ENCODE assay signal across 9 cellular contexts in genomic region chr1:212791261-212791675, GRCh38. TPM values are rescaled to one million over a fixed set of nuclear protein-coding genes. Genes with fewer than 3 reads are reported as not detected.
A peak's percentile ranks its signal among the peaks of the same experiment; 100 is the strongest.
DNase-seq lines count a peak whose midpoint lies in the region; ATAC-seq and TF ChIP-seq lines count a peak whose summit lies in the region.
"Had no signal": no experiment of that assay in that cellular context is flagged by ENCODE, and none has a peak within 500 bp of the region (broad histone marks: within the 10 kb centered on the region; RNA-seq: fewer than 3 reads in every experiment).

No MANE protein-coding gene starts in this region.

- peak; percentile 56 for DNase-seq in NCI-H2227 treated with DMSO at 0.1 percent for 48 hours (lab: John Stamatoyannopoulos, UW)
- no peak for DNase-seq in NCI-H2227 (lab: John Stamatoyannopoulos, UW; ENCODE audit: unreplicated experiment)
- DNase-seq in IMR-90, result peak; percentile 65
- peak; percentile 69 for DNase-seq in SW480 (ENCODE audit: low spot score)
- DNase-seq in fibroblast of mammary gland (ENCODE audit: low read depth), result peak; percentile 81
- DNase-seq in omental fat pad (ENCODE audit: low spot score), result no peak
- no peak for DNase-seq in islet precursor cell

- no TSS peak for BruUV-seq in IMR-90 (replicated peaks; lab: Mats Ljungman, UMichigan)

- 0% methylated on average over 16 of the region's 22 CpGs; no CpG with 5 or more reads in 1 of the 2 experiments for WGBS in IMR-90 (ENCODE audit: extremely low coverage in 2 of 2, insufficient read length in 1 of 2), 2 experiments

- peak overlapping the region; percentile 83 for H3K14ac ChIP-seq in IMR-90 (replicated peaks; ENCODE audit: low read depth, low read length)

- H3K9me3 ChIP-seq in IMR-90 (ENCODE audit: control insufficient read depth, insufficient read depth, low read length), result no peaks in the 10 kb centered on the region

- no peak overlapping the region for H2AK5ac ChIP-seq in IMR-90 (ENCODE audit: low read depth, low read length)

- TF ChIP-seq RAD21 in IMR-90 (IDR thresholded peaks at IDR 0.05; ENCODE audit: low read length), result no peak

- peak overlapping the region; percentile 71 for H4K91ac ChIP-seq in IMR-90 (ENCODE audit: insufficient read depth, low read depth, low read length)

- H2BK15ac ChIP-seq in IMR-90 (ENCODE audit: low read depth, low read length), result no peak overlapping the region

- H3K4me1 ChIP-seq in IMR-90 (ENCODE audit: control insufficient read depth, insufficient read depth, low read length), result 0 out of 2 replicates have a peak, but pooled peaks cover 4% of the 10 kb centered on the region

- peak overlapping the region; percentile 91 to 96 for H4K8ac ChIP-seq in IMR-90 (ENCODE audit: low read depth in 2 of 2, low read length in 2 of 2)

- peak overlapping the region; percentile 86 for H3K9ac ChIP-seq in IMR-90 (ENCODE audit: low read depth, low read length)

- peak overlapping the region; percentile 84 for H3K27ac ChIP-seq in IMR-90 (ENCODE audit: insufficient read depth, low read length)

- H3K18ac ChIP-seq in IMR-90 (ENCODE audit: low read depth, low read length), result no peak overlapping the region

- H3K9me1 ChIP-seq in IMR-90 (ENCODE audit: insufficient read depth, low read length), result no peaks in the 10 kb centered on the region

- peak overlapping the region; percentile 39; the same call in 1 of the 2 replicates for H2BK120ac ChIP-seq in IMR-90 (ENCODE audit: low read depth, low read length)

- dilution Hi-C loops in IMR-90 (cut with HindIII; ENCODE audit: low sequenced_read_pairs, unreplicated experiment), result no loop called here

- peak overlapping the region; percentile 72 for H4K5ac ChIP-seq in IMR-90 (ENCODE audit: low read depth, low read length)

- peak overlapping the region; percentile 88 for H3K4ac ChIP-seq in IMR-90 (ENCODE audit: low read depth, low read length)

- H2AFZ ChIP-seq in IMR-90 (replicated peaks; ENCODE audit: low read length, poor library complexity), result peak overlapping the region; percentile 95

- intact Hi-C loops in IMR-90 (cut with micrococcal nuclease), result loop anchor here (2.0 kb wide), 1 partner anchor 204 kb away; no protein-coding TSS in a partner anchor

- peak overlapping the region; percentile 87; the same call in 1 of the 2 replicates for H3K23ac ChIP-seq in IMR-90 (ENCODE audit: low read depth, low read length)

- H2AK9ac ChIP-seq in IMR-90 (replicated peaks; ENCODE audit: low read depth, low read length, poor library complexity), result peak overlapping the region; percentile 48

- peaks cover 2% of the 10 kb centered on the region; the same call in 1 of the 2 replicates for H3K36me3 ChIP-seq in IMR-90 (ENCODE audit: control insufficient read depth, insufficient read depth, low read length)

- no peaks in the 10 kb centered on the region for H3K27me3 ChIP-seq in IMR-90 (ENCODE audit: control insufficient read depth, insufficient read depth, low read length)

- H3K56ac ChIP-seq in IMR-90 (ENCODE audit: extremely low read depth, insufficient read depth, low read length), result peak overlapping the region; percentile 71

- CTCF ChIA-PET in IMR-90 (lab: Yijun Ruan, JAX), result interaction anchor here (0.8 to 0.9 kb wide), 2 partner anchors 24 to 38 kb away, joined by 3 read pairs; no protein-coding TSS in a partner anchor

- ATAC-seq in GM21619 (IDR thresholded peaks at IDR 0.05; ENCODE audit: unreplicated experiment), result peak; percentile 23
- ATAC-seq in IMR-90 (ENCODE audit: low read depth), result peak; percentile 79
- peak; percentile 86 for ATAC-seq in omental fat pad (ENCODE audit: low FRiP score)

- in situ Hi-C loops in IMR-90 (cut with MboI; ENCODE audit: low sequenced_read_pairs), result no loop called here

- peak overlapping the region; percentile 100 for H3K4me2 ChIP-seq in IMR-90 (ENCODE audit: low read depth, low read length)

- TF ChIP-seq CTCF in IMR-90 (conservative IDR thresholded peaks at IDR 0.05; ENCODE audit: low read depth, low read length), result no peak
- no peak for TF ChIP-seq CTCF in fibroblast of mammary gland (conservative IDR thresholded peaks at IDR 0.05; ENCODE audit: control insufficient read depth, insufficient read depth, low read depth, low read length)
- no peak for TF ChIP-seq CTCF in omental fat pad (IDR thresholded peaks at IDR 0.05)

- H3K4me3 ChIP-seq in IMR-90 (ENCODE audit: insufficient read depth, low read depth, low read length) (peak overlapping the region; percentile 87), fibroblast of mammary gland (ENCODE audit: control insufficient read depth, low read depth, low read length) (peak overlapping the region; percentile 98)

- H4K20me1 ChIP-seq in IMR-90 (ENCODE audit: insufficient read depth, low read length), result no peaks in the 10 kb centered on the region

- no peak for TF ChIP-seq POLR2A in IMR-90 (IDR thresholded peaks at IDR 0.05; ENCODE audit: low read depth, low read length)

- POLR2A ChIA-PET in IMR-90 (lab: Charles Lee; ENCODE audit: unreplicated experiment), result interaction anchor here (0.6 kb wide), 1 partner anchor 81 kb away, joined by 3 read pairs; no protein-coding TSS in a partner anchor

- peaks cover 12 to 20% of the 10 kb centered on the region in 2 experiments for H3K79me1 ChIP-seq in IMR-90 (ENCODE audit: low read depth in 1 of 2, low read length in 2 of 2)

- H2BK5ac ChIP-seq in IMR-90 (ENCODE audit: low read depth, low read length, poor library complexity, severe bottlenecking), result peak overlapping the region; percentile 67

- H2BK20ac ChIP-seq in IMR-90 (ENCODE audit: low read depth, low read length), result no peak overlapping the region

TF ChIP-seq in IMR-90, 13 proteins besides CTCF, POLR2A, EP300 and RAD21:
- no peak for TF ChIP-seq CHD1 (IDR thresholded peaks at IDR 0.05; ENCODE audit: low read depth, low read length)
- no peak for TF ChIP-seq SMC3 (IDR thresholded peaks at IDR 0.05; ENCODE audit: low read depth, low read length)
- no peak for TF ChIP-seq ELK1 (IDR thresholded peaks at IDR 0.05; ENCODE audit: borderline replicate concordance, low read depth, low read length)
- TF ChIP-seq, protein P1, sequence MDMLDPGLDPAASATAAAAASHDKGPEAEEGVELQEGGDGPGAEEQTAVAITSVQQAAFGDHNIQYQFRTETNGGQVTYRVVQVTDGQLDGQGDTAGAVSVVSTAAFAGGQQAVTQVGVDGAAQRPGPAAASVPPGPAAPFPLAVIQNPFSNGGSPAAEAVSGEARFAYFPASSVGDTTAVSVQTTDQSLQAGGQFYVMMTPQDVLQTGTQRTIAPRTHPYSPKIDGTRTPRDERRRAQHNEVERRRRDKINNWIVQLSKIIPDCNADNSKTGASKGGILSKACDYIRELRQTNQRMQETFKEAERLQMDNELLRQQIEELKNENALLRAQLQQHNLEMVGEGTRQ (IDR thresholded peaks at IDR 0.05; ENCODE audit: low read depth, low read length), result no peak
- no peak for TF ChIP-seq MAZ (IDR thresholded peaks at IDR 0.05; ENCODE audit: borderline replicate concordance, low read depth, low read length)
- TF ChIP-seq CEBPB (IDR thresholded peaks at IDR 0.05; ENCODE audit: low read depth, low read length), result peak; percentile 75
- no peak for TF ChIP-seq RFX5 (IDR thresholded peaks at IDR 0.05; ENCODE audit: low read depth, low read length)

RNA-seq across cellular contexts. Expression of gene NSL1, which starts 0.3 kb away (rescaled TPM):
- total RNA-seq in IMR-90 (2012; rRNA removed) (32.8 and 42.5 TPM in 2 replicates), omental fat pad (10 to 100 TPM; 17.8 to 32.2 (median 27.3) TPM)
- polyA plus RNA-seq in IMR-90 (2012; rRNA removed), result 19.1 and 26.7 TPM in 2 replicates
- 18.2 and 26.4 TPM in 2 replicates for polyA plus RNA-seq in IMR-90 (2012; cell fraction: cytosol; rRNA removed)
- polyA plus RNA-seq in IMR-90 (2012; cell fraction: nucleus; rRNA removed; ENCODE audit: low replicate concordance), result 8.8 and 9.3 TPM in 2 replicates

RNA-seq across cellular contexts. Expression of gene TATDN3, which starts 0.4 kb away (rescaled TPM):
- total RNA-seq in IMR-90 (2012; rRNA removed), result 12.0 and 12.8 TPM in 2 replicates
- polyA plus RNA-seq in IMR-90 (2012; rRNA removed), result 4.4 and 4.9 TPM in 2 replicates
- polyA plus RNA-seq in IMR-90 (2012; cell fraction: cytosol; rRNA removed), result 1.6 and 2.4 TPM in 2 replicates
- polyA plus RNA-seq in IMR-90 (2012; cell fraction: nucleus; rRNA removed; ENCODE audit: low replicate concordance), result 0.74 and 3.6 TPM in 2 replicates
- total RNA-seq in omental fat pad, result 10 to 100 TPM; 10.1 to 15.9 (median 13.3) TPM

RNA-seq across cellular contexts. Expression of gene SPATA45, which starts 56.2 kb away (rescaled TPM):
- total RNA-seq in IMR-90 (2012; rRNA removed) (not detected in 2 replicates), omental fat pad (not detected)
- polyA plus RNA-seq in IMR-90 (2012; rRNA removed), result not detected in 2 replicates
- polyA plus RNA-seq in IMR-90 (2012; cell fraction: cytosol; rRNA removed), result not detected in 2 replicates
- polyA plus RNA-seq in IMR-90 (2012; cell fraction: nucleus; rRNA removed; ENCODE audit: low replicate concordance), result not detected in 2 replicates
- total RNA-seq: Daoy had no signal

Comparison
In these comparisons a context has a peak if more than half of its experiments do, and no peak if none do; other contexts are left out.
1. DNase-seq: peak in NCI-H2227 treated with DMSO at 0.1 percent for 48 hours (single experiment), IMR-90 (single experiment), SW480 (single experiment) and fibroblast of mammary gland (single experiment); none in NCI-H2227 (single experiment), omental fat pad (single experiment) and islet precursor cell (single experiment).
2. ATAC-seq: peak in every context shown above with its lines; median percentile 86 in omental fat pad; 79 in IMR-90; 23 in GM21619.